Comparison of ENCODE assay signal across 1 cellular context in the genomic region with DNA sequence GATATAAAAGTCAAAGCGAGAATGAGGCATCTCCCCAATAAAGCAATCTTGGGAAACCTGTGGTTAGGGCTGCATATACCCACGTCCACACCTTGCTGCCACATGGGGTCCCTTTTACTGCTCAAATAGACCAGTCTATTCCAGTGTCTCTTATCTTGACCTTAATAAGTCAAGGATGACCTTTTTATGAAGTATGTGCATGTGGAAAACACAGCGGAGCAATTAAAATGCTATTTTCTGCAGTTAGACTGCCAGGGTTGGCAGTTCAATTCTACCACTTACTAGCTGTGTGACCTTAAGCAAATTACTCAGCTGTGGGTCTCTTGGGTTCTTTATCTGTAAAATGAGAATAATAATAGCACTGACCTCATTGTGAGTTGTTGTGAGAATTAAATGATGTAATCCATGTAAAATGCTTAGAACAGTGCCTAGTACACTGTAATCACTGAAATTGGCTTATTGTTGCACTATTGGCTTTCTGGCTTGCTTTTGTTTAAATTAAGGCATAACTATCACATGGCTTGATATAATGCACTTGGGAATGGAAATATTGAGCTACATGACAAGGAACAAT.
A peak's percentile ranks its signal among the peaks of the same experiment; 100 is the strongest.
TF ChIP-seq lines count a peak whose summit lies in the region.

No MANE protein-coding gene starts in this region.

TF ChIP-seq in HEK293, 187 proteins besides CTCF, POLR2A, EP300 and RAD21 (continued from another document):
- peak; percentile 98 for TF ChIP-seq ATF2 (tag by site-specific recombination; IDR thresholded peaks at IDR 0.05; ENCODE audit: low read depth)
- TF ChIP-seq ZNF184 (tag by site-specific recombination; IDR thresholded peaks at IDR 0.05): peak; percentile 24; the same call in 1 of the 2 replicates
- TF ChIP-seq HOXA7 (CRISPR knock-in tag; IDR thresholded peaks at IDR 0.05; ENCODE audit: borderline replicate concordance): no peak
- no peak for TF ChIP-seq YY2 (tag by site-specific recombination; IDR thresholded peaks at IDR 0.05)
- TF ChIP-seq ZNF510 (tag by site-specific recombination; IDR thresholded peaks at IDR 0.05; ENCODE audit: insufficient replicate concordance): no peak
- no peak for TF ChIP-seq ZNF560 (tag by site-specific recombination; IDR thresholded peaks at IDR 0.05; ENCODE audit: borderline replicate concordance)
- TF ChIP-seq ZFP69B (tag by site-specific recombination; IDR thresholded peaks at IDR 0.05): 0 out of 2 replicates have a peak, but pooled peaks have one; percentile 47
- TF ChIP-seq ZNF791 (tag by site-specific recombination; IDR thresholded peaks at IDR 0.05): no peak
- TF ChIP-seq, protein P1, sequence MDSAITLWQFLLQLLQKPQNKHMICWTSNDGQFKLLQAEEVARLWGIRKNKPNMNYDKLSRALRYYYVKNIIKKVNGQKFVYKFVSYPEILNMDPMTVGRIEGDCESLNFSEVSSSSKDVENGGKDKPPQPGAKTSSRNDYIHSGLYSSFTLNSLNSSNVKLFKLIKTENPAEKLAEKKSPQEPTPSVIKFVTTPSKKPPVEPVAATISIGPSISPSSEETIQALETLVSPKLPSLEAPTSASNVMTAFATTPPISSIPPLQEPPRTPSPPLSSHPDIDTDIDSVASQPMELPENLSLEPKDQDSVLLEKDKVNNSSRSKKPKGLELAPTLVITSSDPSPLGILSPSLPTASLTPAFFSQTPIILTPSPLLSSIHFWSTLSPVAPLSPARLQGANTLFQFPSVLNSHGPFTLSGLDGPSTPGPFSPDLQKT (IDR thresholded peaks at IDR 0.05; ENCODE audit: borderline replicate concordance, low read depth, low read length): no peak
- no peak for TF ChIP-seq ZNF654 (tag by site-specific recombination; IDR thresholded peaks at IDR 0.05; ENCODE audit: low read depth)
